12 cellular contexts compared by ENCODE assay signal in genomic region chr12:69392146-69392928, GRCh38. TPM values are rescaled to one million over a fixed set of nuclear protein-coding genes. Genes with fewer than 3 reads are reported as not detected.
DNase-seq lines count a peak whose midpoint lies in the region; ATAC-seq, FAIRE-seq and TF ChIP-seq lines count a peak whose summit lies in the region.
"Had no signal": no experiment of that assay in that cellular context is flagged by ENCODE, and none has a peak within 500 bp of the region (broad histone marks: within the 10 kb centered on the region; RNA-seq: fewer than 3 reads in every experiment).

No MANE protein-coding gene starts in this region.

- no peak overlapping the region for H3K27ac Mint-ChIP-seq in glutamatergic neuron (ENCODE audit: unreplicated experiment)
- H3K27ac Mint-ChIP-seq: activated CD8-positive, alpha-beta T cell treated with anti-CD3 and anti-CD28 coated beads, Interleukin-2, amount 10 ng/mL, durations not matched to agents 7 days and 5 days; T-cell had no signal

- H3K27me3 ChIP-seq in BE2C, result no peaks in the 10 kb centered on the region

- FAIRE-seq in H54 (lab: Jason Lieb, UNC), result peak; percentile 15

- H3K4me3 Mint-ChIP-seq in activated T-cell treated with anti-CD3 and anti-CD28 coated beads, Interleukin-2, amount 50 U/mL, for 4 hours, result no peak overlapping the region
- H3K4me3 Mint-ChIP-seq in glutamatergic neuron (ENCODE audit: unreplicated experiment), result no peak overlapping the region
- H3K4me3 Mint-ChIP-seq: activated CD8-positive, alpha-beta T cell treated with anti-CD3 and anti-CD28 coated beads, Interleukin-2, amount 10 ng/mL, durations not matched to agents 7 days and 5 days; T-cell had no signal

- no peak for DNase-seq in activated T-cell treated with anti-CD3 and anti-CD28 coated beads, Interleukin-2, amount 50 U/mL, for 4 hours
- DNase-seq in activated T-cell treated with anti-CD3 and anti-CD28 coated beads, Interleukin-2, amount 50 U/mL, for 48 hours, result no peak
- DNase-seq in H54 (ENCODE audit: insufficient read length, low spot score) (no peak), lung microvascular endothelial cell (ENCODE audit: low read depth in 2 of 2) (peak; percentile 7 to 19), BE2C (no peak), C1 segment of cervical spinal cord (lab: John Stamatoyannopoulos, UW) (no peak), glutamatergic neuron (no peak)
- DNase-seq: activated CD8-positive, alpha-beta T cell treated with anti-CD3 and anti-CD28 coated beads, Interleukin-2, amount 10 ng/mL, durations not matched to agents 7 days and 5 days; aorta; DND-41; T-cell had no signal

- TF ChIP-seq CTCF in BE2C (IDR thresholded peaks at IDR 0.05; ENCODE audit: low read depth, low read length) (no peak), glutamatergic neuron (IDR thresholded peaks at IDR 0.05; ENCODE audit: partially characterized antibody, unreplicated experiment) (no peak)

- no peaks in the 10 kb centered on the region for H3K4me1 ChIP-seq in BE2C

- H3K4me1 Mint-ChIP-seq in activated T-cell treated with anti-CD3 and anti-CD28 coated beads, Interleukin-2, amount 50 U/mL, for 4 hours (ENCODE audit: low read depth), result peaks cover 8% of the 10 kb centered on the region
- no peaks in the 10 kb centered on the region for H3K4me1 Mint-ChIP-seq in glutamatergic neuron (ENCODE audit: low read depth, unreplicated experiment)
- H3K4me1 Mint-ChIP-seq: T-cell had no signal

- TF ChIP-seq POLR2A in H54 (IDR thresholded peaks at IDR 0.05; ENCODE audit: low read depth, low read length), result no peak

- peak; percentile 82 to 91 for ATAC-seq in activated T-cell treated with anti-CD3 and anti-CD28 coated beads, Interleukin-2, amount 50 U/mL, for 4 hours
- peak; percentile 70 for ATAC-seq in HG03469 (IDR thresholded peaks at IDR 0.05; ENCODE audit: unreplicated experiment)
- ATAC-seq: activated CD8-positive, alpha-beta T cell treated with anti-CD3 and anti-CD28 coated beads, Interleukin-2, amount 10 ng/mL, durations not matched to agents 7 days and 5 days; T-cell had no signal

- peaks cover 38% of the 10 kb centered on the region for H3K36me3 Mint-ChIP-seq in activated T-cell treated with anti-CD3 and anti-CD28 coated beads, Interleukin-2, amount 50 U/mL, for 4 hours (ENCODE audit: insufficient read depth)
- H3K36me3 Mint-ChIP-seq in glutamatergic neuron (ENCODE audit: unreplicated experiment), result peaks cover 7% of the 10 kb centered on the region

- H3K4me3 ChIP-seq in BE2C (ENCODE audit: low read depth, low read length), result no peak overlapping the region

- H3K27me3 Mint-ChIP-seq in activated T-cell treated with anti-CD3 and anti-CD28 coated beads, Interleukin-2, amount 50 U/mL, for 4 hours (ENCODE audit: low read depth), result no peaks in the 10 kb centered on the region
- no peaks in the 10 kb centered on the region for H3K27me3 Mint-ChIP-seq in glutamatergic neuron (ENCODE audit: unreplicated experiment)
- H3K27me3 Mint-ChIP-seq: T-cell had no signal

- peaks cover 10% of the 10 kb centered on the region for H3K36me3 ChIP-seq in BE2C

- H3K9me3 Mint-ChIP-seq in activated T-cell treated with anti-CD3 and anti-CD28 coated beads, Interleukin-2, amount 50 U/mL, for 4 hours, result peaks cover 9% of the 10 kb centered on the region
- peaks cover under 1% of the 10 kb centered on the region for H3K9me3 Mint-ChIP-seq in glutamatergic neuron (ENCODE audit: unreplicated experiment)

- H3K9me3 ChIP-seq in BE2C, result no peaks in the 10 kb centered on the region; the same call in 1 of the 2 replicates

RNA-seq across cellular contexts. Expression of gene YEATS4, which starts 32.8 kb away (rescaled TPM):
- total RNA-seq in activated T-cell treated with anti-CD3 and anti-CD28 coated beads, Interleukin-2, amount 50 U/mL, for 4 hours, result 10 to 100 TPM; 36.2 to 53.3 (median 39.8) TPM
- total RNA-seq in lung microvascular endothelial cell (10.5 and 11.8 TPM in 2 replicates), glutamatergic neuron (ENCODE audit: unreplicated experiment) (27.3 TPM)
- polyA plus RNA-seq in BE2C (2012; ENCODE audit: insufficient read depth, insufficient read length, low read depth), result 12.8 TPM

RNA-seq across cellular contexts. Expression of gene LYZ, which starts 44.2 kb away (rescaled TPM):
- total RNA-seq in activated T-cell treated with anti-CD3 and anti-CD28 coated beads, Interleukin-2, amount 50 U/mL, for 4 hours, result 1 to 10 TPM in 2 of 3 donors, under 1 TPM in 1; 0.71 to 1.8 (median 1.4) TPM
- total RNA-seq in lung microvascular endothelial cell, result under 0.01 TPM in 1 of 2 replicates, not detected in the other
- polyA plus RNA-seq in BE2C (2012; ENCODE audit: insufficient read depth, insufficient read length, low read depth), result not detected
- total RNA-seq in glutamatergic neuron (ENCODE audit: unreplicated experiment), result 0.37 TPM
- total RNA-seq: activated CD8-positive, alpha-beta T cell treated with anti-CD3 and anti-CD28 coated beads, Interleukin-2, amount 10 ng/mL, durations not matched to agents 7 days and 5 days had no signal

Comparison
In these comparisons a context has a peak if more than half of its experiments do, and no peak if none do; other contexts are left out.
1. DNase-seq: peak in lung microvascular endothelial cell (2 of 2); none in activated T-cell treated with anti-CD3 and anti-CD28 coated beads, Interleukin-2, amount 50 U/mL, for 4 hours (single experiment), activated T-cell treated with anti-CD3 and anti-CD28 coated beads, Interleukin-2, amount 50 U/mL, for 48 hours (0 of 2), H54 (single experiment), BE2C (single experiment), C1 segment of cervical spinal cord (0 of 14) and glutamatergic neuron (single experiment).